Comparison of ENCODE assay signal across 34 cellular contexts in genomic region chr5:93313672-93314071, GRCh38.
"Had no signal": no experiment of that assay in that cellular context is flagged by ENCODE, and none has a peak within 500 bp of the region (broad histone marks: within the 10 kb centered on the region; RNA-seq: fewer than 3 reads in every experiment).

No MANE protein-coding gene starts in this region.

- H3K36me3 ChIP-seq: MG63 had no signal

- H3K4me3 ChIP-seq: MG63 had no signal

- DNase-seq: Karpas-422, Kasumi-1, MG63, MM.1S, MV-4-11, NCI-H1048, NCI-H1092, NCI-H1092 treated with DMSO at 0.1 percent for 48 hours, NCI-H1105, NCI-H1105 treated with DMSO at 0.1 percent for 48 hours, NCI-H1417, NCI-H1417 treated with DMSO at 0.1 percent for 48 hours, NCI-H1436, NCI-H1436 treated with DMSO at 0.1 percent for 48 hours, NCI-H146, NCI-H1694, NCI-H1694 treated with DMSO at 0.1 percent for 48 hours, NCI-H187, NCI-H187 treated with DMSO at 0.1 percent for 48 hours, NCI-H1930, NCI-H2029, NCI-H2029 treated with DMSO at 0.1 percent for 48 hours, NCI-H2081, NCI-H2081 treated with DMSO at 0.1 percent for 48 hours, NCI-H2107, NCI-H2171, NCI-H2171 treated with DMSO at 0.1 percent for 48 hours, NCI-H2227 treated with DMSO at 0.1 percent for 48 hours, NCI-H226, NCI-H345, NCI-H446, NCI-H446 treated with DMSO at 0.1 percent for 48 hours, NCI-H510A, NCI-H510A treated with DMSO at 0.1 percent for 48 hours had no signal

- H3K27me3 ChIP-seq: MG63 had no signal
